ENCODE assay signal across 10 cellular contexts in the genomic region with DNA sequence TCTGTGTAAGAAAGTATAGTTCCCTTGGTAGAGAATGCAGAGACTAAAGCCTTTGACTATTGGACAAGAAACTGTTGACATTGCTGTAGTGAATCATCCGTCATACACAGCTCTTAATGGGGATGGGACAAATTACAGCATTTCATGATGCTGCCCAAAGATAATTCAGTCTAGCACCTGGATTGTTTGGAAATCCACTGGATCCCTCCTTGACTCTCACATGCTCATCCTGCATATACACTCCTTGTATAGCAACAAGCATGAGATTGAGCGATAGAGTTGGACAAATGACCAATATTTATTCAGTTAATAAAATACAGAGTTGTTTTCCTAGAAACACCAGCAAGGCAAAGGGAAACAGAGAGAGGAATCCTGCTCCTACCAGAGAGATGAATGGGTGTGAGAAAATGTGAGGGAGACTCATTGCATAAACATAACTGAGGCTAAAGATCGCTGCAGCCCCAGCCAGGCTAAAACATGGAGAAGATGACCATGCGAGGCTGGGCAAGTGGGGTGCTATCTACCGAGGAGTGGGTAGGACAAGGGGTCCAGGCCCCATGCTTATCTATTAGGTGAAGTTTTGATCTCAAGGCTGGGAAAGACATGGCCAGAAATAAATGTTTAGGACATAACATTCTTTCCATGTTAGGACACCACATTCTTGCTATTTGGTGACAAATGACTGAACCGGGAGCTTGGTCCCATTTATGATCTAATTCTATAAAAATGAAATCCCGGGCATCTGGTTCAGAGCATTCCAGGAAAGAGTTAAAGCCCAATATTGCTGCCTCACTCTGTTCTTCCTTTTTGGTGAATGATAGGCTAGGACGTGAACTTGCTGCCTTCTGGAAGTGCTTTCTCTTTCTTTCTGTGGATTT.
DNase-seq lines count a peak whose midpoint lies in the region; ATAC-seq, FAIRE-seq and TF ChIP-seq lines count a peak whose summit lies in the region.
"Had no signal": no experiment of that assay in that cellular context is flagged by ENCODE, and none has a peak within 500 bp of the region (broad histone marks: within the 10 kb centered on the region; RNA-seq: fewer than 3 reads in every experiment).

No MANE protein-coding gene starts in this region.

- H4K20me1 ChIP-seq in Karpas-422 (ENCODE audit: insufficient read depth, low read depth, low read length): no peaks in the 10 kb centered on the region

- peak; percentile 9 to 44 for ATAC-seq in lower lobe of right lung
- no peak for ATAC-seq in GM19035 (IDR thresholded peaks at IDR 0.05; ENCODE audit: unreplicated experiment)
- no peak for ATAC-seq in HG03460 (IDR thresholded peaks at IDR 0.05; ENCODE audit: unreplicated experiment)

- DNase-seq in NCI-H748 (lab: John Stamatoyannopoulos, UW; ENCODE audit: unreplicated experiment) (peak; percentile 15), NCI-H748 treated with DMSO at 0.1 percent for 48 hours (lab: John Stamatoyannopoulos, UW) (no peak), bronchial epithelial cell (ENCODE audit: low read depth) (peak; percentile 83), lower lobe of right lung (no peak), urothelium cell line (ENCODE audit: low spot score) (peak; percentile 46), Karpas-422 (no peak)
- DNase-seq: NCI-H526 treated with DMSO at 0.1 percent for 48 hours had no signal

- H3K36me3 ChIP-seq in bronchial epithelial cell (ENCODE audit: control insufficient read depth, insufficient read depth, low read length): no peaks in the 10 kb centered on the region
- no peaks in the 10 kb centered on the region for H3K36me3 ChIP-seq in lower lobe of right lung
- H3K36me3 ChIP-seq in Karpas-422 (ENCODE audit: insufficient read depth, low read length): no peaks in the 10 kb centered on the region

- H3K79me2 ChIP-seq in Karpas-422 (ENCODE audit: low read length): no peaks in the 10 kb centered on the region

- H3K27me3 ChIP-seq in bronchial epithelial cell (ENCODE audit: control insufficient read depth, insufficient read depth, low read length) (no peaks in the 10 kb centered on the region), lower lobe of right lung (ENCODE audit: low read depth) (no peaks in the 10 kb centered on the region), Karpas-422 (ENCODE audit: low read length) (no peaks in the 10 kb centered on the region)

- no peak overlapping the region for H3K9ac ChIP-seq in Karpas-422 (ENCODE audit: low read length)

- H3K4me3 ChIP-seq in bronchial epithelial cell (ENCODE audit: low read depth, low read length) (no peak overlapping the region), lower lobe of right lung (peak overlapping the region; percentile 36), Karpas-422 (ENCODE audit: low read length) (no peak overlapping the region)

- H2AFZ ChIP-seq in Karpas-422 (ENCODE audit: low read length): no peak overlapping the region

- no peaks in the 10 kb centered on the region for H3K9me2 ChIP-seq in Karpas-422 (replicated peaks; ENCODE audit: insufficient read depth, low read length)

- H3K4me1 ChIP-seq in lower lobe of right lung: peaks cover 27% of the 10 kb centered on the region
- H3K4me1 ChIP-seq in Karpas-422 (ENCODE audit: low read length): no peaks in the 10 kb centered on the region

- H3K27ac ChIP-seq in lower lobe of right lung (peak overlapping the region; percentile 69), Karpas-422 (ENCODE audit: low read length) (no peak overlapping the region)

- intact Hi-C loops in lower lobe of right lung (cut with DNase I): loop anchor here (5.0 kb wide), 1 partner anchor 146 kb away; no protein-coding TSS in a partner anchor

- H3K4me2 ChIP-seq in Karpas-422 (ENCODE audit: low read depth, low read length, poor library complexity, severe bottlenecking): no peak overlapping the region

- FAIRE-seq in bronchial epithelial cell (lab: Jason Lieb, UNC) (peak; percentile 7), urothelium cell line (lab: Jason Lieb, UNC) (no peak)
- FAIRE-seq: A204.1 had no signal

- no peak for TF ChIP-seq CTCF in bronchial epithelial cell (IDR thresholded peaks at IDR 0.05; ENCODE audit: insufficient read depth, low read length, severe bottlenecking)
- TF ChIP-seq CTCF in lower lobe of right lung (IDR thresholded peaks at IDR 0.05): no peak

- H3K9me3 ChIP-seq in lower lobe of right lung (no peaks in the 10 kb centered on the region), Karpas-422 (ENCODE audit: low read length) (no peaks in the 10 kb centered on the region)

Comparison
In these comparisons a context has a peak if more than half of its experiments do, and no peak if none do; other contexts are left out.
1. DNase-seq: peak in NCI-H748 (single experiment), bronchial epithelial cell (single experiment) and urothelium cell line (single experiment); none in NCI-H748 treated with DMSO at 0.1 percent for 48 hours (single experiment), lower lobe of right lung (single experiment) and Karpas-422 (single experiment).
2. ATAC-seq: peak in lower lobe of right lung (2 of 2); none in GM19035 (single experiment) and HG03460 (single experiment).